ENCODE assay signal across 8 cellular contexts in the genomic region with DNA sequence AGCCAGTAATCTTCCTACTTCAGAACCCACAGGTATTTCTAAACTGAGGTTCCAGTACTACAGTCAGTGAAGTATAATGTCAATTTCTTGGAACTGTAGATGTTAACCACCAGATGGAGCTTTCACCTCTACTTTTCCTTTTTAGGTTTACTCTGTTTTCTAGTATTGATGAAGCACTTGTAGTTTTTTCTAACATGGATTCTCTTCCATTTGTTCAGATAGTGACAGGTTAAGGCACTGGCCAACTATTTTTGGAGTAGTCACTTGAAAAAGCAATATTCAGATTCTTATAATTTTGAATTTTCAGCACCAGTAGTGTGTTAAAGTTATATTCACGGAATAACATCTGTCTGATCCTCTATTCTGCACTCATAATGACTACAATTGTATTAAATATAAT. TPM values are rescaled to one million over a fixed set of nuclear protein-coding genes. Genes with fewer than 3 reads are reported as not detected.
DNase-seq lines count a peak whose midpoint lies in the region; ATAC-seq and TF ChIP-seq lines count a peak whose summit lies in the region.

No MANE protein-coding gene starts in this region.

- no peaks in the 10 kb centered on the region for H4K20me1 ChIP-seq in PC-9 (ENCODE audit: insufficient read depth)

- peaks cover 14% of the 10 kb centered on the region for H3K79me2 ChIP-seq in PC-9 (ENCODE audit: low read depth)

- H3K9me3 Mint-ChIP-seq in activated T-cell treated with anti-CD3 and anti-CD28 coated beads, Interleukin-2, amount 50 U/mL, for 24 hours = no peaks in the 10 kb centered on the region

- H3K4me2 ChIP-seq in PC-9 = no peak overlapping the region

- TF ChIP-seq CTCF in PC-9 (conservative IDR thresholded peaks at IDR 0.05) = peak; percentile 57

- no peaks in the 10 kb centered on the region for H3K9me3 ChIP-seq in PC-9 (ENCODE audit: insufficient read depth, low read depth)

- H2AFZ ChIP-seq in PC-9 = no peak overlapping the region

- peaks cover 13% of the 10 kb centered on the region for H3F3A ChIP-seq in PC-9 (ENCODE audit: insufficient read depth, low read depth)

- no peak overlapping the region for H3K4me3 ChIP-seq in PC-9

- no TSS peak for BruUV-seq in PC-9 (replicated peaks; lab: Mats Ljungman, UMichigan)

- no peak overlapping the region for H3K4me3 Mint-ChIP-seq in activated T-cell treated with anti-CD3 and anti-CD28 coated beads, Interleukin-2, amount 50 U/mL, for 24 hours

- intact Hi-C loops in PC-9 (cut with micrococcal nuclease; ENCODE audit: unreplicated experiment) = loop anchor here (1.0 to 10.0 kb wide), 3 partner anchors 67 to 319 kb away; a partner anchor contains a TSS

- H3K36me3 ChIP-seq in PC-9 (ENCODE audit: low read depth) = no peaks in the 10 kb centered on the region

- DNase-seq in SIG-M5 treated with dmso at 0.1 percent for 504 hours (lab: John Stamatoyannopoulos, UW; ENCODE audit: unreplicated experiment) (peak; percentile 54), SIG-M5 (lab: John Stamatoyannopoulos, UW) (no peak), PC-9 (no peak), fibroblast of peridontal ligament (ENCODE audit: extremely low read depth) (peak; percentile 74), nucleus accumbens (lab: John Stamatoyannopoulos, UW) (no peak), ureter (ENCODE audit: low spot score) (no peak)
- no peak for DNase-seq in activated T-cell treated with anti-CD3 and anti-CD28 coated beads, Interleukin-2, amount 50 U/mL, for 24 hours

- POLR2A ChIA-PET in PC-9 (lab: Charles Lee; ENCODE audit: unreplicated experiment) = interaction anchor here (0.6 kb wide), 1 partner anchor 327 kb away, joined by 3 read pairs; no protein-coding TSS in a partner anchor

- peak; percentile 25 for ATAC-seq in HG03520 (IDR thresholded peaks at IDR 0.05; ENCODE audit: unreplicated experiment)

- CTCF ChIA-PET in PC-9 (lab: Charles Lee) = no interaction called here

- peaks cover 10% of the 10 kb centered on the region for H3K36me3 Mint-ChIP-seq in activated T-cell treated with anti-CD3 and anti-CD28 coated beads, Interleukin-2, amount 50 U/mL, for 24 hours (ENCODE audit: low read depth)

- no peak overlapping the region for H3K27ac ChIP-seq in PC-9

- no peak overlapping the region for H3K27ac Mint-ChIP-seq in activated T-cell treated with anti-CD3 and anti-CD28 coated beads, Interleukin-2, amount 50 U/mL, for 24 hours

- H3K4me1 ChIP-seq in PC-9 (replicated peaks; ENCODE audit: insufficient read depth) = peaks cover 12% of the 10 kb centered on the region

- H3K27me3 Mint-ChIP-seq in activated T-cell treated with anti-CD3 and anti-CD28 coated beads, Interleukin-2, amount 50 U/mL, for 24 hours = no peaks in the 10 kb centered on the region

- no peaks in the 10 kb centered on the region for H3K27me3 ChIP-seq in PC-9 (ENCODE audit: insufficient read depth, low read depth)

- no peaks in the 10 kb centered on the region for H3K9me2 ChIP-seq in PC-9 (ENCODE audit: insufficient read depth)

- H3K4me1 Mint-ChIP-seq in activated T-cell treated with anti-CD3 and anti-CD28 coated beads, Interleukin-2, amount 50 U/mL, for 24 hours (ENCODE audit: low read depth) = peaks cover 26% of the 10 kb centered on the region

RNA-seq across cellular contexts. Expression of a gene that starts 4.6 kb away (rescaled TPM):
- total RNA-seq in PC-9 (2021) (32.0 and 42.0 TPM in 2 replicates), ureter (70.8 TPM)

RNA-seq across cellular contexts. Expression of a gene that starts 6.5 kb away (rescaled TPM):
- total RNA-seq in PC-9 (2021) (11.6 and 13.4 TPM in 2 replicates), ureter (10.0 TPM)

Comparison
In these comparisons a context has a peak if more than half of its experiments do, and no peak if none do; other contexts are left out.
1. DNase-seq: peak in SIG-M5 treated with dmso at 0.1 percent for 504 hours (single experiment) and fibroblast of peridontal ligament (single experiment); none in SIG-M5 (single experiment), PC-9 (0 of 2), nucleus accumbens (0 of 56), activated T-cell treated with anti-CD3 and anti-CD28 coated beads, Interleukin-2, amount 50 U/mL, for 24 hours (single experiment) and ureter (single experiment).